ENCODE assay signal across 1 cellular context in the genomic region with DNA sequence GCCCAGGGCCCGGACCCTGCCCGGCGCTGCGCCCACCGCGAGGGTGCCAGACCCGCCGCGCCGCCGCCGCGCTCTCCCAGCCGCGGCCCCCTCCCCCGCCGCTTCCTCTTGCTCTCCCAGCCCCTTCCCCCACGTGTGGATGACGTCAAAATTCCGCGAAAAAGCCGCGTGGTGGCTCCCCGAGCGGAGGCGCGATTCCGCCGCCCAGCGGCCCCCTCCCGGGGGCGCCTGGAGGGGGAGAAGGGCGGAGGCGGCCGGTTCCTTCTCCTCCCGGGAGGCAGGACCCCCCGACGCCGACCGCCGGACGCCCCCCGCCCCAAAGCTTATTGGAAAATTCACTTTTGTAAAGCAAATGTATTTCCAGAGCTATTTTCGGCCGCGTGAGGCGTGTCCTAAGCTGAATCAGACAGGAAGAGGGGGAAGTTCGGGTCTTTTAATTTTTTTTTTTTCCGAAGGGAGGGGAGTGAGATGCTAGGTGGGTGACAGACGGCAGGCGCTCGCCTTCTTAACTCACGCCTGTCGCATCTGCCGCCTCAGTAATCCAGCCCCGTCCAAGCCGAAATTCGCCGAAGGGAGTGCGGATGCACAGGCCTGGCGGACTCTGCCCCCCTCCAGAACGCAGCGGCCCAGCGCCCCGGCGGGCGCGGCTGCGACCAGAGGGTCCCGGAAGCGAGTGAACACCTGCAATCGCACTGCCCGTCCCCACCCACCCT.
TF ChIP-seq lines count a peak whose summit lies in the region.

No MANE protein-coding gene starts in this region.

TF ChIP-seq in H1, 55 proteins besides CTCF, POLR2A, EP300 and RAD21 (continued from another document):
- TF ChIP-seq SAP30 (IDR thresholded peaks at IDR 0.05; ENCODE audit: insufficient read depth, insufficient replicate concordance, low read length): no peak
- no peak for TF ChIP-seq NANOG (IDR thresholded peaks at IDR 0.05; ENCODE audit: insufficient read depth, low read depth, low read length, poor library complexity, severe bottlenecking)
- TF ChIP-seq SIRT6 (IDR thresholded peaks at IDR 0.05; ENCODE audit: low read length): no peak
- TF ChIP-seq SP4 (IDR thresholded peaks at IDR 0.05; ENCODE audit: low read length): no peak
- TF ChIP-seq RXRA (IDR thresholded peaks at IDR 0.05; ENCODE audit: insufficient read depth, low read depth, low read length): no peak
- TF ChIP-seq TEAD4 (IDR thresholded peaks at IDR 0.05; ENCODE audit: low read depth, low read length): no peak
- TF ChIP-seq, protein P1, sequence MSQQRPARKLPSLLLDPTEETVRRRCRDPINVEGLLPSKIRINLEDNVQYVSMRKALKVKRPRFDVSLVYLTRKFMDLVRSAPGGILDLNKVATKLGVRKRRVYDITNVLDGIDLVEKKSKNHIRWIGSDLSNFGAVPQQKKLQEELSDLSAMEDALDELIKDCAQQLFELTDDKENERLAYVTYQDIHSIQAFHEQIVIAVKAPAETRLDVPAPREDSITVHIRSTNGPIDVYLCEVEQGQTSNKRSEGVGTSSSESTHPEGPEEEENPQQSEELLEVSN (IDR thresholded peaks at IDR 0.05): peak; percentile 53; the same call in 1 of the 2 replicates
- TF ChIP-seq KDM4A (IDR thresholded peaks at IDR 0.05; ENCODE audit: low read depth, low read length, severe bottlenecking): peak; percentile 52
- TF ChIP-seq SIN3A (conservative IDR thresholded peaks at IDR 0.05 in 1 of 2, IDR thresholded peaks at IDR 0.05 in 1 of 2; ENCODE audit: low read depth in 1 of 2, low read length in 2 of 2): peak; percentile 61 to 82; a peak in 1 of 4 replicates
- TF ChIP-seq, protein P2, sequence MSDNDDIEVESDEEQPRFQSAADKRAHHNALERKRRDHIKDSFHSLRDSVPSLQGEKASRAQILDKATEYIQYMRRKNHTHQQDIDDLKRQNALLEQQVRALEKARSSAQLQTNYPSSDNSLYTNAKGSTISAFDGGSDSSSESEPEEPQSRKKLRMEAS (IDR thresholded peaks at IDR 0.05): peak; percentile 95
- peak; percentile 92 for TF ChIP-seq CREB1 (IDR thresholded peaks at IDR 0.05)
- TF ChIP-seq TCF12 (IDR thresholded peaks at IDR 0.05; ENCODE audit: low read depth, low read length): no peak
- TF ChIP-seq, protein P3, sequence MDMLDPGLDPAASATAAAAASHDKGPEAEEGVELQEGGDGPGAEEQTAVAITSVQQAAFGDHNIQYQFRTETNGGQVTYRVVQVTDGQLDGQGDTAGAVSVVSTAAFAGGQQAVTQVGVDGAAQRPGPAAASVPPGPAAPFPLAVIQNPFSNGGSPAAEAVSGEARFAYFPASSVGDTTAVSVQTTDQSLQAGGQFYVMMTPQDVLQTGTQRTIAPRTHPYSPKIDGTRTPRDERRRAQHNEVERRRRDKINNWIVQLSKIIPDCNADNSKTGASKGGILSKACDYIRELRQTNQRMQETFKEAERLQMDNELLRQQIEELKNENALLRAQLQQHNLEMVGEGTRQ (IDR thresholded peaks at IDR 0.05; ENCODE audit: low read length): peak; percentile 37; the same call in 1 of the 2 replicates
- TF ChIP-seq ASH2L (IDR thresholded peaks at IDR 0.05; ENCODE audit: low read length): peak; percentile 50
- TF ChIP-seq SIX5 (IDR thresholded peaks at IDR 0.05; ENCODE audit: low read depth, low read length): no peak
